Comparison of ENCODE assay signal across 18 cellular contexts in the genomic region with DNA sequence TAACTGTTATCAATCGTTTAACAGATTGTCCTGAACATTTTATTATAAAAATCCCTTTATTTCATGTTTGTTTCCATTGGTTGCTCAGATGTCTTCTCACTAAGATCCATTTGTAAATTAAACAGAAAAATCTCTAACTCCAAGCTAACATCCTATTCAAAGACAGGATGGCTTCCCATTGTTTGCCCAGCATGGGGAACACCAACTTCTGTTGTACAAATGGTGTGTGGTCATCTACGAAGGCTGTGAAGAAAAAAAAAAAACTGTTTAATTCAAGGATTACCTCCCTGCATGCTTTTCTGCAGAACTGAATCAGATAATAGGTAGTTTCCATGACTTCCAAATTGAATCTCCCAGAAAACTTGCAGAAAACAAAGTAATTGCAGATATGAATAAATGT. TPM values are rescaled to one million over a fixed set of nuclear protein-coding genes. Genes with fewer than 3 reads are reported as not detected.
DNase-seq lines count a peak whose midpoint lies in the region; ATAC-seq and TF ChIP-seq lines count a peak whose summit lies in the region.
"Had no signal": no experiment of that assay in that cellular context is flagged by ENCODE, and none has a peak within 500 bp of the region (broad histone marks: within the 10 kb centered on the region; RNA-seq: fewer than 3 reads in every experiment).

No MANE protein-coding gene starts in this region.

- no peak for TF ChIP-seq POLR2A in vagina (IDR thresholded peaks at IDR 0.05)

- no peak overlapping the region for H3K4me3 ChIP-seq in vagina
- H3K4me3 ChIP-seq: HAP-1, K562, Peyer's patch had no signal

- TF ChIP-seq CTCF in neural crest cell (conservative IDR thresholded peaks at IDR 0.05), result no peak
- no peak for TF ChIP-seq CTCF in vagina (IDR thresholded peaks at IDR 0.05)
- TF ChIP-seq CTCF in glutamatergic neuron (IDR thresholded peaks at IDR 0.05; ENCODE audit: partially characterized antibody, unreplicated experiment), result no peak

- H3K4me1 ChIP-seq in vagina, result peaks cover 13% of the 10 kb centered on the region
- H3K4me1 ChIP-seq: Peyer's patch had no signal

- no peak for ATAC-seq in GM18519 (IDR thresholded peaks at IDR 0.05; ENCODE audit: low FRiP score, unreplicated experiment)
- ATAC-seq: K562 had no signal

- no peaks in the 10 kb centered on the region for H3K27me3 ChIP-seq in vagina
- H3K27me3 ChIP-seq: Peyer's patch had no signal

- no peaks in the 10 kb centered on the region for H3K9me3 Mint-ChIP-seq in neural crest cell
- H3K9me3 Mint-ChIP-seq in activated CD4-positive, alpha-beta T cell treated with anti-CD3 and anti-CD28 coated beads, Interleukin-2, amount 10 ng/mL, durations not matched to agents 24 days and 14 days, result no peaks in the 10 kb centered on the region
- peaks cover 10% of the 10 kb centered on the region for H3K9me3 Mint-ChIP-seq in glutamatergic neuron (ENCODE audit: unreplicated experiment)

- peaks cover 95% of the 10 kb centered on the region for H3K4me1 Mint-ChIP-seq in neural crest cell
- no peaks in the 10 kb centered on the region for H3K4me1 Mint-ChIP-seq in activated CD4-positive, alpha-beta T cell treated with anti-CD3 and anti-CD28 coated beads, Interleukin-2, amount 10 ng/mL, durations not matched to agents 24 days and 14 days
- peaks cover 54% of the 10 kb centered on the region for H3K4me1 Mint-ChIP-seq in glutamatergic neuron (ENCODE audit: low read depth, unreplicated experiment)

- H3K27ac Mint-ChIP-seq in neural crest cell (ENCODE audit: unreplicated experiment) (peak overlapping the region; percentile 39), glutamatergic neuron (ENCODE audit: unreplicated experiment) (no peak overlapping the region)
- no peak overlapping the region for H3K27ac Mint-ChIP-seq in activated CD4-positive, alpha-beta T cell treated with anti-CD3 and anti-CD28 coated beads, Interleukin-2, amount 10 ng/mL, durations not matched to agents 24 days and 14 days

- DNase-seq in NCI-H146 (lab: John Stamatoyannopoulos, UW) (peak; percentile 43), NCI-H146 treated with DMSO at 0.1 percent for 48 hours (lab: John Stamatoyannopoulos, UW; ENCODE audit: unreplicated experiment) (no peak), neural crest cell (ENCODE audit: low read depth, low spot score) (no peak), vagina (ENCODE audit: extremely low spot score in 2 of 2) (no peak), glutamatergic neuron (no peak)
- DNase-seq in activated CD4-positive, alpha-beta T cell treated with anti-CD3 and anti-CD28 coated beads, Interleukin-2, amount 10 ng/mL, durations not matched to agents 24 days and 14 days, result no peak
- DNase-seq: DND-41; NCI-H1092 treated with DMSO at 0.1 percent for 48 hours; NCI-H1694; NCI-H748 treated with DMSO at 0.1 percent for 48 hours; NK-92 treated with Interleukin-12 subunit alpha and Interleukin-12 subunit beta, amount 100 ng/mL, for 24 hours; Peyer's patch had no signal

- intact Hi-C loops in vagina (cut with DNase I), result no loop called here
- intact Hi-C loops in activated CD4-positive, alpha-beta T cell treated with anti-CD3 and anti-CD28 coated beads, Interleukin-2, amount 10 ng/mL, durations not matched to agents 24 days and 14 days (cut with micrococcal nuclease), result no loop called here

- H3K9me3 ChIP-seq in vagina, result no peaks in the 10 kb centered on the region
- H3K9me3 ChIP-seq: HAP-1, Peyer's patch had no signal

- peaks cover 43% of the 10 kb centered on the region for H3K36me3 Mint-ChIP-seq in neural crest cell (ENCODE audit: low read depth)
- no peaks in the 10 kb centered on the region for H3K36me3 Mint-ChIP-seq in activated CD4-positive, alpha-beta T cell treated with anti-CD3 and anti-CD28 coated beads, Interleukin-2, amount 10 ng/mL, durations not matched to agents 24 days and 14 days (ENCODE audit: low read depth)
- peaks cover 22% of the 10 kb centered on the region for H3K36me3 Mint-ChIP-seq in glutamatergic neuron (ENCODE audit: unreplicated experiment)

- H3K36me3 ChIP-seq in vagina, result peaks cover 0 to 6% of the 10 kb centered on the region in 2 donors
- H3K36me3 ChIP-seq: Peyer's patch had no signal

- H3K4me3 Mint-ChIP-seq in neural crest cell (peak overlapping the region; percentile 67), glutamatergic neuron (ENCODE audit: unreplicated experiment) (no peak overlapping the region)
- H3K4me3 Mint-ChIP-seq in activated CD4-positive, alpha-beta T cell treated with anti-CD3 and anti-CD28 coated beads, Interleukin-2, amount 10 ng/mL, durations not matched to agents 24 days and 14 days, result no peak overlapping the region

- peaks cover 6% of the 10 kb centered on the region for H3K27me3 Mint-ChIP-seq in neural crest cell (ENCODE audit: low read depth)
- peaks cover 31% of the 10 kb centered on the region for H3K27me3 Mint-ChIP-seq in activated CD4-positive, alpha-beta T cell treated with anti-CD3 and anti-CD28 coated beads, Interleukin-2, amount 10 ng/mL, durations not matched to agents 24 days and 14 days
- H3K27me3 Mint-ChIP-seq in glutamatergic neuron (ENCODE audit: unreplicated experiment), result peaks cover 9% of the 10 kb centered on the region

- H3K27ac ChIP-seq in cingulate gyrus (ENCODE audit: low read depth, low read length) (peak overlapping the region; percentile 49), vagina (peak overlapping the region; percentile 92)
- H3K27ac ChIP-seq: 22Rv1, HL-60, Peyer's patch had no signal

RNA-seq across cellular contexts. Expression of gene SALL1, which starts 7.9 kb away (rescaled TPM):
- total RNA-seq in neural crest cell (79.4 and 85.7 TPM in 2 replicates), vagina (6.9 TPM), glutamatergic neuron (ENCODE audit: unreplicated experiment) (35.7 TPM)
- not detected in 2 replicates for total RNA-seq in activated CD4-positive, alpha-beta T cell treated with anti-CD3 and anti-CD28 coated beads, Interleukin-2, amount 10 ng/mL, durations not matched to agents 24 days and 14 days
- total RNA-seq: K562 had no signal
